ENCODE assay signal across 28 cellular contexts in the genomic region with DNA sequence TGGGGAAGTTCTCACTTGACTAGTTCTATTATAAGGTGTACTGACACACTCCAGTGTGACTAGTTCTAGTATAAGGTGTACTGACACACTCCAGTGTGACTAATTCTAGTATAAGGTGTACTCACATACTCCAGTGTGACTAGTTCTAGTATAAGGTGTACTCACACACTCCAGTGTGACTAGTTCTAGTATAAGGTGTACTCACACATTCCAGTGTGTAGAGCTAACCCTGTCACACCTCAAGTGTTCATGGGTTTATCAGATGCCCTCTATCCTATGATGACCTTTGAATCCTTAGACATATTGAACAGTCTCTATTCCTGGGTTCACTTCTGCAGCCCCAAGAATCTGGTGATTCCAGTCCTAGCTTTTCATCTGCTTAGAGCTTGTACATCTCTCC. TPM values are rescaled to one million over a fixed set of nuclear protein-coding genes. Genes with fewer than 3 reads are reported as not detected.
DNase-seq lines count a peak whose midpoint lies in the region; ATAC-seq and TF ChIP-seq lines count a peak whose summit lies in the region.
"Had no signal": no experiment of that assay in that cellular context is flagged by ENCODE, and none has a peak within 500 bp of the region (broad histone marks: within the 10 kb centered on the region; RNA-seq: fewer than 3 reads in every experiment).

No MANE protein-coding gene starts in this region.

- no peaks in the 10 kb centered on the region for H3K4me1 Mint-ChIP-seq in activated T-cell treated with anti-CD3 and anti-CD28 coated beads, Interleukin-2, amount 50 U/mL, for 72 hours (ENCODE audit: low read depth)
- H3K4me1 Mint-ChIP-seq in activated T-cell treated with anti-CD3 and anti-CD28 coated beads, Interleukin-2, amount 50 U/mL, for 4 hours (ENCODE audit: low read depth) = no peaks in the 10 kb centered on the region
- H3K4me1 Mint-ChIP-seq in stimulated activated effector memory CD8-positive, alpha-beta T cell treated with anti-CD3 and anti-CD28 coated beads, Interleukin-12 subunit alpha, Interleukin-12 subunit beta, amount 100 ng/mL, for 72 hours = no peaks in the 10 kb centered on the region
- no peaks in the 10 kb centered on the region for H3K4me1 Mint-ChIP-seq in activated CD8-positive, alpha-beta T cell treated with anti-CD3 and anti-CD28 coated beads for 36 hours (ENCODE audit: low read depth)
- H3K4me1 Mint-ChIP-seq: GM23338, H9 had no signal

- peaks cover 4% of the 10 kb centered on the region for H3K27me3 Mint-ChIP-seq in activated T-cell treated with anti-CD3 and anti-CD28 coated beads, Interleukin-2, amount 50 U/mL, for 72 hours (ENCODE audit: low read depth)
- H3K27me3 Mint-ChIP-seq in activated T-cell treated with anti-CD3 and anti-CD28 coated beads, Interleukin-2, amount 50 U/mL, for 4 hours (ENCODE audit: low read depth) = peaks cover 2% of the 10 kb centered on the region
- H3K27me3 Mint-ChIP-seq in activated CD8-positive, alpha-beta T cell treated with anti-CD3 and anti-CD28 coated beads for 36 hours = peaks cover 1% of the 10 kb centered on the region
- H3K27me3 Mint-ChIP-seq: CD4-positive, alpha-beta memory T cell had no signal

- no peak overlapping the region for H2AFZ ChIP-seq in PC-3 (ENCODE audit: low read length)
- H2AFZ ChIP-seq: GM23338 had no signal

- H3K79me2 ChIP-seq in PC-3 (ENCODE audit: low read length) = no peaks in the 10 kb centered on the region

- H3F3A ChIP-seq in PC-3 (ENCODE audit: low read length, unreplicated experiment) = no peaks in the 10 kb centered on the region

- no peak overlapping the region for H3K4me3 Mint-ChIP-seq in activated T-cell treated with anti-CD3 and anti-CD28 coated beads, Interleukin-2, amount 50 U/mL, for 72 hours
- no peak overlapping the region for H3K4me3 Mint-ChIP-seq in activated T-cell treated with anti-CD3 and anti-CD28 coated beads, Interleukin-2, amount 50 U/mL, for 4 hours
- H3K4me3 Mint-ChIP-seq in stimulated activated effector memory CD8-positive, alpha-beta T cell treated with anti-CD3 and anti-CD28 coated beads, Interleukin-12 subunit alpha, Interleukin-12 subunit beta, amount 100 ng/mL, for 72 hours = no peak overlapping the region
- H3K4me3 Mint-ChIP-seq in activated CD8-positive, alpha-beta T cell treated with anti-CD3 and anti-CD28 coated beads for 36 hours = no peak overlapping the region
- H3K4me3 Mint-ChIP-seq: CD4-positive, alpha-beta memory T cell; GM23338; H9 had no signal

- no peaks in the 10 kb centered on the region for H3K9me3 Mint-ChIP-seq in activated T-cell treated with anti-CD3 and anti-CD28 coated beads, Interleukin-2, amount 50 U/mL, for 72 hours
- no peaks in the 10 kb centered on the region for H3K9me3 Mint-ChIP-seq in activated T-cell treated with anti-CD3 and anti-CD28 coated beads, Interleukin-2, amount 50 U/mL, for 4 hours
- H3K9me3 Mint-ChIP-seq in stimulated activated effector memory CD8-positive, alpha-beta T cell treated with anti-CD3 and anti-CD28 coated beads, Interleukin-12 subunit alpha, Interleukin-12 subunit beta, amount 100 ng/mL, for 72 hours = no peaks in the 10 kb centered on the region
- no peaks in the 10 kb centered on the region for H3K9me3 Mint-ChIP-seq in activated CD8-positive, alpha-beta T cell treated with anti-CD3 and anti-CD28 coated beads for 36 hours
- H3K9me3 Mint-ChIP-seq: GM23338, H9 had no signal

- POLR2A ChIA-PET in PC-3 (lab: Charles Lee; ENCODE audit: unreplicated experiment) = no interaction called here
- POLR2A ChIA-PET in activated CD8-positive, alpha-beta T cell treated with anti-CD3 and anti-CD28 coated beads for 36 hours (lab: Charles Lee) = no interaction called here

- no peaks in the 10 kb centered on the region for H4K20me1 ChIP-seq in PC-3 (ENCODE audit: low read length)

- no peaks in the 10 kb centered on the region for H3K9me2 ChIP-seq in PC-3 (replicated peaks; ENCODE audit: low read length)

- H3K36me3 Mint-ChIP-seq in activated T-cell treated with anti-CD3 and anti-CD28 coated beads, Interleukin-2, amount 50 U/mL, for 72 hours (ENCODE audit: insufficient read depth in 2 of 2) = no peaks in the 10 kb centered on the region
- H3K36me3 Mint-ChIP-seq in activated T-cell treated with anti-CD3 and anti-CD28 coated beads, Interleukin-2, amount 50 U/mL, for 4 hours (ENCODE audit: insufficient read depth) = no peaks in the 10 kb centered on the region
- H3K36me3 Mint-ChIP-seq in stimulated activated effector memory CD8-positive, alpha-beta T cell treated with anti-CD3 and anti-CD28 coated beads, Interleukin-12 subunit alpha, Interleukin-12 subunit beta, amount 100 ng/mL, for 72 hours = no peaks in the 10 kb centered on the region
- H3K36me3 Mint-ChIP-seq in activated CD8-positive, alpha-beta T cell treated with anti-CD3 and anti-CD28 coated beads for 36 hours (ENCODE audit: low read depth) = no peaks in the 10 kb centered on the region
- H3K36me3 Mint-ChIP-seq: CD4-positive, alpha-beta memory T cell had no signal

- no peak for TF ChIP-seq CTCF in PC-3 (conservative IDR thresholded peaks at IDR 0.05; ENCODE audit: low read depth, low read length)
- no peak for TF ChIP-seq CTCF in activated CD8-positive, alpha-beta T cell treated with anti-CD3 and anti-CD28 coated beads for 36 hours (IDR thresholded peaks at IDR 0.05)

- ATAC-seq in activated T-cell treated with anti-CD3 and anti-CD28 coated beads, Interleukin-2, amount 50 U/mL, for 72 hours (replicated peaks in 1 of 2) = peak; percentile 40 to 62
- ATAC-seq in activated T-cell treated with anti-CD3 and anti-CD28 coated beads, Interleukin-2, amount 50 U/mL, for 4 hours = no peak
- ATAC-seq in HG02798 (IDR thresholded peaks at IDR 0.05; ENCODE audit: poor library complexity, unreplicated experiment) (peak; percentile 2), HG03565 (IDR thresholded peaks at IDR 0.05; ENCODE audit: unreplicated experiment) (peak; percentile 6), PC-3 (no peak), GM18870 (IDR thresholded peaks at IDR 0.05; ENCODE audit: unreplicated experiment) (no peak)
- peak; percentile 47 for ATAC-seq in stimulated activated effector memory CD8-positive, alpha-beta T cell treated with anti-CD3 and anti-CD28 coated beads, Interleukin-12 subunit alpha, Interleukin-12 subunit beta, amount 100 ng/mL, for 72 hours
- no peak for ATAC-seq in activated CD8-positive, alpha-beta T cell treated with anti-CD3 and anti-CD28 coated beads for 36 hours
- ATAC-seq: GM23338 had no signal

- CTCF ChIA-PET in PC-3 (lab: Charles Lee) = no interaction called here
- CTCF ChIA-PET in activated CD8-positive, alpha-beta T cell treated with anti-CD3 and anti-CD28 coated beads for 36 hours (lab: Charles Lee) = no interaction called here

- H3K27ac ChIP-seq in PC-3 (ENCODE audit: low read length) = no peak overlapping the region

- H3K9ac ChIP-seq in PC-3 (ENCODE audit: low read length) = no peak overlapping the region

- H3K9me3 ChIP-seq in PC-3 (ENCODE audit: low read length) = no peaks in the 10 kb centered on the region
- H3K9me3 ChIP-seq: BE2C, MG63 had no signal

- H3K4me1 ChIP-seq in PC-3 (ENCODE audit: insufficient read depth, low read length) = no peaks in the 10 kb centered on the region
- H3K4me1 ChIP-seq: BE2C had no signal

- no TSS peak for BruUV-seq in PC-3 (replicated peaks; lab: Mats Ljungman, UMichigan)

- no peaks in the 10 kb centered on the region for H3K27me3 ChIP-seq in PC-3 (ENCODE audit: low read length)
- H3K27me3 ChIP-seq: MG63 had no signal

- no peak for DNase-seq in activated T-cell treated with anti-CD3 and anti-CD28 coated beads, Interleukin-2, amount 50 U/mL, for 72 hours
- DNase-seq in activated T-cell treated with anti-CD3 and anti-CD28 coated beads, Interleukin-2, amount 50 U/mL, for 4 hours = no peak
- no peak for DNase-seq in stimulated activated effector memory CD8-positive, alpha-beta T cell treated with anti-CD3 and anti-CD28 coated beads, Interleukin-12 subunit alpha, Interleukin-12 subunit beta, amount 100 ng/mL, for 72 hours (ENCODE audit: low spot score in 2 of 2)
- no peak for DNase-seq in PC-3
- no peak for DNase-seq in activated CD8-positive, alpha-beta T cell treated with anti-CD3 and anti-CD28 coated beads for 36 hours
- DNase-seq: 8988T; ACHN; BE2C; CD4-positive, alpha-beta memory T cell; COR-L47; DMS79; EL; GDM1; H9; KBM-7; MG63; NCI-H2029; NCI-H446 treated with DMSO at 0.1 percent for 48 hours; NCI-H526; NCI-H82; NK-92 treated with Interleukin-12 subunit alpha and Interleukin-12 subunit beta, amount 100 ng/mL, for 24 hours; SHP77 treated with DMSO at 0.1 percent for 48 hours; T-helper 1 cell had no signal

- H3K36me3 ChIP-seq in PC-3 (ENCODE audit: low read depth, low read length) = no peaks in the 10 kb centered on the region
- H3K36me3 ChIP-seq: BE2C, MG63 had no signal

- H3K4me3 ChIP-seq in PC-3 (ENCODE audit: low read length) = no peak overlapping the region
- H3K4me3 ChIP-seq: GM23338, MG63 had no signal

- intact Hi-C loops in PC-3 (cut with micrococcal nuclease) = no loop called here
- intact Hi-C loops in activated CD8-positive, alpha-beta T cell treated with anti-CD3 and anti-CD28 coated beads for 36 hours (cut with micrococcal nuclease) = no loop called here

- no peak overlapping the region for H3K27ac Mint-ChIP-seq in activated T-cell treated with anti-CD3 and anti-CD28 coated beads, Interleukin-2, amount 50 U/mL, for 72 hours
- H3K27ac Mint-ChIP-seq in stimulated activated effector memory CD8-positive, alpha-beta T cell treated with anti-CD3 and anti-CD28 coated beads, Interleukin-12 subunit alpha, Interleukin-12 subunit beta, amount 100 ng/mL, for 72 hours = no peak overlapping the region
- no peak overlapping the region for H3K27ac Mint-ChIP-seq in activated CD8-positive, alpha-beta T cell treated with anti-CD3 and anti-CD28 coated beads for 36 hours
- H3K27ac Mint-ChIP-seq: GM23338, H9 had no signal

- H3K4me2 ChIP-seq in PC-3 (ENCODE audit: low read length) = no peak overlapping the region
- H3K4me2 ChIP-seq: GM23338 had no signal

RNA-seq across cellular contexts. Expression of a gene that starts 54.6 kb away (rescaled TPM):
- not detected for total RNA-seq in activated T-cell treated with anti-CD3 and anti-CD28 coated beads, Interleukin-2, amount 50 U/mL, for 72 hours
- total RNA-seq in activated T-cell treated with anti-CD3 and anti-CD28 coated beads, Interleukin-2, amount 50 U/mL, for 4 hours = under 1 TPM in 1 of 3 donors, not detected in 2; 0.08 TPM
- total RNA-seq in PC-3 (2014; rRNA removed) = not detected in 2 replicates
- not detected for total RNA-seq in activated CD8-positive, alpha-beta T cell treated with anti-CD3 and anti-CD28 coated beads for 36 hours
- total RNA-seq: H9, LHCN-M2 had no signal

Comparison
In these comparisons a context has a peak if more than half of its experiments do, and no peak if none do; other contexts are left out.
1. ATAC-seq: peak in activated T-cell treated with anti-CD3 and anti-CD28 coated beads, Interleukin-2, amount 50 U/mL, for 72 hours (2 of 2), HG02798 (single experiment), HG03565 (single experiment) and stimulated activated effector memory CD8-positive, alpha-beta T cell treated with anti-CD3 and anti-CD28 coated beads, Interleukin-12 subunit alpha, Interleukin-12 subunit beta, amount 100 ng/mL, for 72 hours (single experiment); none in activated T-cell treated with anti-CD3 and anti-CD28 coated beads, Interleukin-2, amount 50 U/mL, for 4 hours (0 of 2), PC-3 (single experiment), activated CD8-positive, alpha-beta T cell treated with anti-CD3 and anti-CD28 coated beads for 36 hours (single experiment) and GM18870 (single experiment).